18 cellular contexts compared by ENCODE assay signal in the genomic region with DNA sequence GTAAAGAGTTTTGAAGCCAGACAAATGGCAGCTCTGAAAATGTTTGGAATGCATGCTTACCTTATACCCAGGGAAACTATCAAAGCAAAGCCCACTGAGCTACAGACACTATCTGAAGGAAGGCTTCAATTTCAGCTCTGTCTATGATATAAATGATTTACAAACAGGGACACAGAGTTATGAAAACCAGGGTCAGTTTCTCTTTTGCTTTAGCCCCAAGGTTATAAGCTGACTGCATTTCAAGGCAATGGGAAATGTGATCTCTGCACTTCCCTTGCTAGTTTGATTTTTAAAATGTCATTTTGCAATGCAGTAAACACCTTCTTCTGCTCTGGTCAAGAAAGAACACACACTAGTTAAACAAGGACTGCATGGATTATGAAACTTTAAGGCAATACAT.
DNase-seq lines count a peak whose midpoint lies in the region; ATAC-seq and TF ChIP-seq lines count a peak whose summit lies in the region.
"Had no signal": no experiment of that assay in that cellular context is flagged by ENCODE, and none has a peak within 500 bp of the region (broad histone marks: within the 10 kb centered on the region; RNA-seq: fewer than 3 reads in every experiment).

No MANE protein-coding gene starts in this region.

- H3K9me3 Mint-ChIP-seq in stimulated activated naive CD8-positive, alpha-beta T cell treated with anti-CD3 and anti-CD28 coated beads, Interleukin-15, Interleukin-2, amounts not matched to agents 100 ng/mL and 50 ng/mL, for 24 hours = no peaks in the 10 kb centered on the region
- H3K9me3 Mint-ChIP-seq in stimulated activated naive CD8-positive, alpha-beta T cell treated with anti-CD3 and anti-CD28 coated beads, Interleukin-15, amount 100 ng/mL, for 72 hours = no peaks in the 10 kb centered on the region
- H3K9me3 Mint-ChIP-seq: central memory CD8-positive, alpha-beta T cell had no signal

- H3K36me3 ChIP-seq in hepatocyte (replicated peaks; ENCODE audit: insufficient read depth, low read depth) = no peaks in the 10 kb centered on the region

- H3K4me3 ChIP-seq in hepatocyte = no peak overlapping the region
- H3K4me3 ChIP-seq: GM23248, tibial nerve had no signal

- no peaks in the 10 kb centered on the region for H3K4me1 Mint-ChIP-seq in stimulated activated naive CD8-positive, alpha-beta T cell treated with anti-CD3 and anti-CD28 coated beads, Interleukin-15, Interleukin-2, amounts not matched to agents 100 ng/mL and 50 ng/mL, for 24 hours (ENCODE audit: low read depth)
- H3K4me1 Mint-ChIP-seq in stimulated activated naive CD8-positive, alpha-beta T cell treated with anti-CD3 and anti-CD28 coated beads, Interleukin-15, amount 100 ng/mL, for 72 hours = no peaks in the 10 kb centered on the region

- H3K4me3 Mint-ChIP-seq in stimulated activated naive CD8-positive, alpha-beta T cell treated with anti-CD3 and anti-CD28 coated beads, Interleukin-15, Interleukin-2, amounts not matched to agents 100 ng/mL and 50 ng/mL, for 24 hours = no peak overlapping the region
- H3K4me3 Mint-ChIP-seq in stimulated activated naive CD8-positive, alpha-beta T cell treated with anti-CD3 and anti-CD28 coated beads, Interleukin-15, amount 100 ng/mL, for 72 hours = no peak overlapping the region
- H3K4me3 Mint-ChIP-seq: central memory CD8-positive, alpha-beta T cell had no signal

- H3K36me3 Mint-ChIP-seq in stimulated activated naive CD8-positive, alpha-beta T cell treated with anti-CD3 and anti-CD28 coated beads, Interleukin-15, Interleukin-2, amounts not matched to agents 100 ng/mL and 50 ng/mL, for 24 hours (ENCODE audit: low read depth) = peaks cover 62% of the 10 kb centered on the region

- no peak overlapping the region for H2AFZ ChIP-seq in hepatocyte
- H2AFZ ChIP-seq: GM23248 had no signal

- TF ChIP-seq CTCF in hepatocyte (IDR thresholded peaks at IDR 0.05; ENCODE audit: poor library complexity) = no peak

- no peak overlapping the region for H3K4me2 ChIP-seq in hepatocyte

- in situ Hi-C loops in KBM-7 (cut with MboI; ENCODE audit: low pct_unique_long_range_greater_than_20kb, low sequenced_read_pairs) = no loop called here

- no peak overlapping the region for H3K27ac ChIP-seq in hepatocyte
- H3K27ac ChIP-seq: GM23248, tibial nerve had no signal

- H3K9me2 ChIP-seq in hepatocyte (replicated peaks; ENCODE audit: insufficient read depth) = no peaks in the 10 kb centered on the region

- H3K27ac Mint-ChIP-seq in stimulated activated naive CD8-positive, alpha-beta T cell treated with anti-CD3 and anti-CD28 coated beads, Interleukin-15, Interleukin-2, amounts not matched to agents 100 ng/mL and 50 ng/mL, for 24 hours = peak overlapping the region; percentile 7
- peak overlapping the region in 1 of 2 donors; percentile 37 for H3K27ac Mint-ChIP-seq in stimulated activated naive CD8-positive, alpha-beta T cell treated with anti-CD3 and anti-CD28 coated beads, Interleukin-15, amount 100 ng/mL, for 72 hours

- no peaks in the 10 kb centered on the region for H3K9me3 ChIP-seq in hepatocyte (ENCODE audit: low read depth)
- H3K9me3 ChIP-seq: tibial nerve had no signal

- no peak for DNase-seq in stimulated activated naive CD8-positive, alpha-beta T cell treated with anti-CD3 and anti-CD28 coated beads, Interleukin-15, amount 100 ng/mL, for 72 hours
- DNase-seq in fibroblast of peridontal ligament (ENCODE audit: extremely low read depth) (peak; percentile 27), KBM-7 (no peak), hepatocyte (ENCODE audit: low spot score) (no peak)
- DNase-seq: activated CD4-positive, alpha-beta T cell treated with anti-CD3 and anti-CD28 coated beads for 1 hour; activated effector memory CD4-positive, alpha-beta T cell treated with anti-CD3 and anti-CD28 coated beads, Interleukin-2, amount 50 U/mL, for 16 hours; AML-193; GM23248; kidney; NCI-H1436 treated with DMSO at 0.1 percent for 48 hours; PC-3; SW 1271 had no signal

- H3K4me1 ChIP-seq in hepatocyte (ENCODE audit: insufficient read depth) = peaks cover 10% of the 10 kb centered on the region
- H3K4me1 ChIP-seq: tibial nerve had no signal

- no peak for ATAC-seq in stimulated activated naive CD8-positive, alpha-beta T cell treated with anti-CD3 and anti-CD28 coated beads, Interleukin-15, amount 100 ng/mL, for 72 hours
- ATAC-seq in HG03175 (IDR thresholded peaks at IDR 0.05; ENCODE audit: unreplicated experiment) = peak; percentile 53
- ATAC-seq in GM18868 (IDR thresholded peaks at IDR 0.05; ENCODE audit: unreplicated experiment) = no peak
- ATAC-seq in GM18519 (IDR thresholded peaks at IDR 0.05; ENCODE audit: low FRiP score, unreplicated experiment) = no peak
- ATAC-seq: PC-3 had no signal

- no peaks in the 10 kb centered on the region for H3K79me2 ChIP-seq in hepatocyte

- no peaks in the 10 kb centered on the region for H3K27me3 Mint-ChIP-seq in stimulated activated naive CD8-positive, alpha-beta T cell treated with anti-CD3 and anti-CD28 coated beads, Interleukin-15, Interleukin-2, amounts not matched to agents 100 ng/mL and 50 ng/mL, for 24 hours
- no peaks in the 10 kb centered on the region for H3K27me3 Mint-ChIP-seq in stimulated activated naive CD8-positive, alpha-beta T cell treated with anti-CD3 and anti-CD28 coated beads, Interleukin-15, amount 100 ng/mL, for 72 hours
- H3K27me3 Mint-ChIP-seq: central memory CD8-positive, alpha-beta T cell had no signal

- H3K27me3 ChIP-seq in hepatocyte = no peaks in the 10 kb centered on the region
- H3K27me3 ChIP-seq: tibial nerve had no signal

- no peaks in the 10 kb centered on the region for H4K20me1 ChIP-seq in hepatocyte (ENCODE audit: insufficient read depth, poor library complexity, severe bottlenecking)
